Comparison of ENCODE assay signal across 1 cellular context in genomic region chr2:99139003-99139402, GRCh38.
TF ChIP-seq lines count a peak whose summit lies in the region.

No MANE protein-coding gene starts in this region.

TF ChIP-seq in K562, 482 proteins besides CTCF, POLR2A, EP300 and RAD21 (continued from another document):
- TF ChIP-seq ZNF407 (IDR thresholded peaks at IDR 0.05; ENCODE audit: low read depth) = no peak
- TF ChIP-seq KAT8 (IDR thresholded peaks at IDR 0.05; ENCODE audit: low read depth) = no peak
- no peak for TF ChIP-seq SAFB2 (IDR thresholded peaks at IDR 0.05; ENCODE audit: borderline replicate concordance, low read depth, low read length, severe bottlenecking)
- peak; percentile 64 for TF ChIP-seq CBFA2T3 (IDR thresholded peaks at IDR 0.05)
- TF ChIP-seq SMARCE1 (IDR thresholded peaks at IDR 0.05) = 0 out of 2 replicates have a peak, but pooled peaks have one; percentile 22
- no peak for TF ChIP-seq PCBP1 (IDR thresholded peaks at IDR 0.05; ENCODE audit: low read depth, low read length, poor library complexity, severe bottlenecking)
- peak; percentile 56 for TF ChIP-seq FOSL1 (tag; conservative IDR thresholded peaks at IDR 0.05)
- TF ChIP-seq CBFA2T2 (conservative IDR thresholded peaks at IDR 0.05) = peak; percentile 40
- no peak for TF ChIP-seq SRSF7 (optimal IDR thresholded peaks at IDR 0.05; ENCODE audit: low read depth, low read length)
- TF ChIP-seq FOXK2 (conservative IDR thresholded peaks at IDR 0.05 in 1 of 2, IDR thresholded peaks at IDR 0.05 in 1 of 2; ENCODE audit: low read depth in 2 of 2) = no peak
- TF ChIP-seq STAT6 (CRISPR knock-in tag; IDR thresholded peaks at IDR 0.05) = no peak
- TF ChIP-seq ZNF408 (CRISPR knock-in tag; IDR thresholded peaks at IDR 0.05; ENCODE audit: low read depth) = no peak
- TF ChIP-seq CHD4 (IDR thresholded peaks at IDR 0.05; ENCODE audit: insufficient read depth, insufficient replicate concordance, low read depth, low read length, poor library complexity, severe bottlenecking) = no peak
- TF ChIP-seq SMARCB1 (IDR thresholded peaks at IDR 0.05; ENCODE audit: insufficient read length, low read depth) = no peak
- TF ChIP-seq RBM34 (IDR thresholded peaks at IDR 0.05; ENCODE audit: borderline replicate concordance, insufficient read depth, low read length) = no peak
- TF ChIP-seq NELFE (IDR thresholded peaks at IDR 0.05; ENCODE audit: insufficient read depth, insufficient read length) = no peak
- TF ChIP-seq JUND (IDR thresholded peaks at IDR 0.05; ENCODE audit: borderline replicate concordance, low read depth, low read length) = peak; percentile 78
- TF ChIP-seq JUND (tag; IDR thresholded peaks at IDR 0.05; ENCODE audit: borderline replicate concordance, low read depth, low read length) = peak; percentile 51; the same call in 1 of the 3 replicates
- 0 out of 2 replicates have a peak, but pooled peaks have one; percentile 35 for TF ChIP-seq SMARCA4 (IDR thresholded peaks at IDR 0.05)
- TF ChIP-seq PURB (CRISPR knock-in tag; IDR thresholded peaks at IDR 0.05; ENCODE audit: low read depth) = no peak
- TF ChIP-seq ZNF324 (CRISPR knock-in tag; IDR thresholded peaks at IDR 0.05) = no peak
- TF ChIP-seq DPF2 (IDR thresholded peaks at IDR 0.05) = 0 out of 2 replicates have a peak, but pooled peaks have one; percentile 28
- TF ChIP-seq PRPF4 (IDR thresholded peaks at IDR 0.05; ENCODE audit: insufficient read depth, low read depth, low read length, poor library complexity, severe bottlenecking) = no peak
